In the genomic region with DNA sequence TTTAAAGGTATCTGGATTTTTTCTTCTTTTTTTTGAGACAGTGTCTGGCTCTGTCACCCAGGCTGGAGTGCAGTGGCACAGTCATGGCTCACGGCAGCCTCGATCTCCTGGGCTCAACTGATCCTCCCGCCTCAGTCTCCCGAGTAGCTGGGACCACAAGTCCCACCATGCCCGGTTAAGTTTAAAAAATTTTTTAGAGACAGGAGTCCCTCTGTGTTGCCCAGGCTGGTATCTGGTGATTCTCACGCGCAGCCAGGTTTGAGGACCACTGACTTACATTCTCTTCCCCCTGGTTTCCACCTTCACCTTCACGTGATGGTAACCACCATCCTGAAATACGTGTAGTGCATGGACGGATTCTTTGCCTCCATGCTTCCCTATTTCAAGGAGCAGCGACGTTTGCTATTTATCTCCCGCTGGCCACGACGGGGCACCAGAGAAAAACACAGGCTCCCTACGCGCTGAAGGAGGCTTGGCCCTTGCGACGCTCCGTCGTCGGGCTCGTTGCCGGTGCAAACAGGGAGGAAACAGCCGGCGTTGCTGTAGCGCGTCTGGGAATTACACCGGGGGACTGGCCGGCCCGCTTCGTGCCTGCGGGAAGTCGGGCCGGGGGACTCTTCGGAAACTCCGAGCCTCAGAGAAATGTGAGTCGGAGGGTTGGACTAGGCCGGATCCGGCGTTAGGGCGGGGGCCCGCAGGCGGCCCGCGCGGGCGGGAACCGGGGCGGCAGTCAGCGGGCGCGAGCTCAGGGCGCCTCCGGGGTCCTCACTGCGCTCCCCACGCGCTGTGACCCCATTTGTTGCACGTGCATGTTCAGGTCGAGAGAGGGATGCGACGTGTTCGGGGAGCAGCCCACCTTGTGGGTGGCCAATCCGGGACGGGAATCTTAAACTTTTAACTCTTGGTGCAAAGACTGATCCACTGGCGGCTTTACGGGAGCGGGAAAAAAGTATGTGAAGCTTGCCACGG, we compare ENCODE assay signal across 8 cellular contexts. TPM values are rescaled to one million over a fixed set of nuclear protein-coding genes. Genes with fewer than 3 reads are reported as not detected.
DNase-seq lines count a peak whose midpoint lies in the region; ATAC-seq and TF ChIP-seq lines count a peak whose summit lies in the region.

A gene with protein sequence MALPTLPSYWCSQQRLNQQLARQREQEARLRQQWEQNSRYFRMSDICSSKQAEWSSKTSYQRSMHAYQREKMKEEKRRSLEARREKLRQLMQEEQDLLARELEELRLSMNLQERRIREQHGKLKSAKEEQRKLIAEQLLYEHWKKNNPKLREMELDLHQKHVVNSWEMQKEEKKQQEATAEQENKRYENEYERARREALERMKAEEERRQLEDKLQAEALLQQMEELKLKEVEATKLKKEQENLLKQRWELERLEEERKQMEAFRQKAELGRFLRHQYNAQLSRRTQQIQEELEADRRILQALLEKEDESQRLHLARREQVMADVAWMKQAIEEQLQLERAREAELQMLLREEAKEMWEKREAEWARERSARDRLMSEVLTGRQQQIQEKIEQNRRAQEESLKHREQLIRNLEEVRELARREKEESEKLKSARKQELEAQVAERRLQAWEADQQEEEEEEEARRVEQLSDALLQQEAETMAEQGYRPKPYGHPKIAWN (plus strand): TSS at position 492 of the 969 bp plus-strand sequence. CDS start 2,753 bp downstream, outside the sequence.

- no peaks in the 10 kb centered on the region for H3K9me3 ChIP-seq in adipocyte (ENCODE audit: control insufficient read depth, low read length)
- H3K9me3 ChIP-seq in heart left ventricle = no peaks in the 10 kb centered on the region
- H3K9me3 ChIP-seq in upper lobe of left lung = no peaks in the 10 kb centered on the region

- TF ChIP-seq POLR2A in heart left ventricle (IDR thresholded peaks at IDR 0.05) = peak in 1 of 2 donors; percentile 28
- TF ChIP-seq POLR2A in upper lobe of left lung (IDR thresholded peaks at IDR 0.05) = peak in 1 of 4 donors; percentile 70

- TF ChIP-seq EP300 in upper lobe of left lung (IDR thresholded peaks at IDR 0.05) = peak in 1 of 4 donors; percentile 69

- peak within 1 kb of the TSS; percentile 94 for H3K9ac ChIP-seq in adipocyte (ENCODE audit: low read length)

- ATAC-seq in HG02571 (IDR thresholded peaks at IDR 0.05; ENCODE audit: unreplicated experiment) (peak; percentile 58), heart left ventricle (peak; percentile 88 to 97 (median 96)), upper lobe of left lung (ENCODE audit: low FRiP score in 2 of 2) (peak; percentile 93 to 98)

- H3K27me3 ChIP-seq in adipocyte (replicated peaks; ENCODE audit: control insufficient read depth, insufficient read depth, low read length) = no peaks in the 10 kb centered on the region
- H3K27me3 ChIP-seq in heart left ventricle = no peaks in the 10 kb centered on the region
- no peaks in the 10 kb centered on the region for H3K27me3 ChIP-seq in upper lobe of left lung

- H3K4me1 ChIP-seq in adipocyte (ENCODE audit: control insufficient read depth, insufficient read depth, low read length) = peaks cover 17% of the 10 kb centered on the region
- H3K4me1 ChIP-seq in heart left ventricle = peaks cover 0 to 24% (median 19%) of the 10 kb centered on the region in 12 donors
- H3K4me1 ChIP-seq in upper lobe of left lung = peaks cover 17 to 22% (median 18%) of the 10 kb centered on the region in 4 donors

- DNase-seq in GF-D8 (lab: John Stamatoyannopoulos, UW) = peak; percentile 74
- DNase-seq in NCI-H128 (lab: John Stamatoyannopoulos, UW; ENCODE audit: unreplicated experiment) = peak; percentile 65
- DNase-seq in T follicular helper cell (ENCODE audit: low read depth) = peak; percentile 68
- DNase-seq in adipocyte (ENCODE audit: low read depth) = peak; percentile 94
- DNase-seq in heart left ventricle = peak; percentile 89 to 91 (median 89)
- DNase-seq in pons (ENCODE audit: low spot score) = peak; percentile 91
- peak; percentile 91 to 95 for DNase-seq in upper lobe of left lung

- peak within 1 kb of the TSS; percentile 42 to 87 (median 84) for H3K27ac ChIP-seq in heart left ventricle
- peak within 1 kb of the TSS; percentile 70 to 87 (median 80) for H3K27ac ChIP-seq in upper lobe of left lung

- H3K36me3 ChIP-seq in adipocyte (ENCODE audit: control insufficient read depth, insufficient read depth, low read length, severe bottlenecking) (peaks cover 21% of the 10 kb centered on the region), heart left ventricle (peaks cover 0 to 26% (median 23%) of the 10 kb centered on the region in 9 donors), upper lobe of left lung (peaks cover 10 to 24% (median 22%) of the 10 kb centered on the region in 4 donors)

- H3K4me3 ChIP-seq in adipocyte (ENCODE audit: low read length) (peak within 1 kb of the TSS; percentile 99), heart left ventricle (peak within 1 kb of the TSS; percentile 73 to 95 (median 78)), upper lobe of left lung (peak within 1 kb of the TSS; percentile 50 to 88 (median 74))

- WGBS in heart left ventricle, 4 donors = 1 to 7% (median 2%) methylated on average over 24 to 69 of the region's 69 CpGs
- WGBS in upper lobe of left lung, 2 donors = 2 to 6% methylated on average over 15 to 68 of the region's 69 CpGs

- peak in 8 of 12 donors; percentile 18 to 60 (median 36) for TF ChIP-seq CTCF in heart left ventricle (IDR thresholded peaks at IDR 0.05)
- peak in 3 of 6 experiments; percentile 37 to 52 (median 37) for TF ChIP-seq CTCF in upper lobe of left lung (IDR thresholded peaks at IDR 0.05)

- intact Hi-C loops in heart left ventricle (cut with DNase I) = no loop called here

RNA-seq across cellular contexts. Expression of the gene that starts here (rescaled TPM):
- total RNA-seq in heart left ventricle = 10 to 100 TPM in 4 of 9 donors, 1 to 10 TPM in 5; 7.4 to 11.7 (median 8.9) TPM
- polyA plus RNA-seq in heart left ventricle = 10 to 100 TPM; 10.1 to 10.6 TPM
- 10 to 100 TPM; 10.5 to 90.1 (median 29.7) TPM for total RNA-seq in upper lobe of left lung

Comparison
In these comparisons a context has a peak if more than half of its experiments do, and no peak if none do; other contexts are left out.
1. Peak in every context shown above with its lines: DNase-seq, ATAC-seq, H3K4me3 ChIP-seq and H3K27ac ChIP-seq.